In genomic region chr17:70190959-70191805, GRCh38 we compare ENCODE assay signal across 17 cellular contexts. TPM values are rescaled to one million over a fixed set of nuclear protein-coding genes. Genes with fewer than 3 reads are reported as not detected.
DNase-seq lines count a peak whose midpoint lies in the region; ATAC-seq, FAIRE-seq and TF ChIP-seq lines count a peak whose summit lies in the region.
"Had no signal": no experiment of that assay in that cellular context is flagged by ENCODE, and none has a peak within 500 bp of the region (broad histone marks: within the 10 kb centered on the region; RNA-seq: fewer than 3 reads in every experiment).

No MANE protein-coding gene starts in this region.

- no peak for TF ChIP-seq CTCF in bronchial epithelial cell (IDR thresholded peaks at IDR 0.05; ENCODE audit: insufficient read depth, low read length, severe bottlenecking)
- TF ChIP-seq CTCF in psoas muscle (IDR thresholded peaks at IDR 0.05): no peak
- no peak for TF ChIP-seq CTCF in omental fat pad (IDR thresholded peaks at IDR 0.05)

- H3K27me3 ChIP-seq in bronchial epithelial cell (ENCODE audit: control insufficient read depth, insufficient read depth, low read length): no peaks in the 10 kb centered on the region
- no peaks in the 10 kb centered on the region for H3K27me3 ChIP-seq in psoas muscle (ENCODE audit: insufficient read depth in 3 of 3, low read length in 2 of 3)
- H3K27me3 ChIP-seq: colonic mucosa had no signal

- intact Hi-C loops in psoas muscle (cut with DNase I): no loop called here

- no peaks in the 10 kb centered on the region for H3K9me3 ChIP-seq in psoas muscle
- H3K9me3 ChIP-seq: colonic mucosa had no signal

- peak overlapping the region; percentile 11 for H3K27ac ChIP-seq in psoas muscle
- H3K27ac ChIP-seq: colonic mucosa had no signal

- H3K36me3 ChIP-seq in bronchial epithelial cell (ENCODE audit: control insufficient read depth, insufficient read depth, low read length) (no peaks in the 10 kb centered on the region), psoas muscle (ENCODE audit: insufficient read depth in 1 of 2, low read depth in 1 of 2) (no peaks in the 10 kb centered on the region)
- H3K36me3 ChIP-seq: colonic mucosa had no signal

- DNase-seq in NCI-H82 (lab: John Stamatoyannopoulos, UW): peak; percentile 7
- DNase-seq in NCI-H82 treated with DMSO at 0.1 percent for 48 hours (lab: John Stamatoyannopoulos, UW; ENCODE audit: unreplicated experiment): no peak
- peak; percentile 96 for DNase-seq in NCI-H2107 treated with DMSO at 0.1 percent for 48 hours (lab: John Stamatoyannopoulos, UW; ENCODE audit: unreplicated experiment)
- DNase-seq in bronchial epithelial cell (ENCODE audit: low read depth): peak; percentile 94
- no peak for DNase-seq in psoas muscle
- DNase-seq in omental fat pad (ENCODE audit: low spot score): no peak
- no peak for DNase-seq in retina
- no peak for DNase-seq in SIG-M5 (lab: John Stamatoyannopoulos, UW)
- DNase-seq: ACHN; aorta; colonic mucosa; EL; naive thymus-derived CD4-positive, alpha-beta T cell; NCI-H1694 treated with DMSO at 0.1 percent for 48 hours; substantia nigra had no signal

- FAIRE-seq in bronchial epithelial cell (lab: Jason Lieb, UNC): peak; percentile 68
- FAIRE-seq: endothelial cell of umbilical vein had no signal

- H3K4me3 ChIP-seq in bronchial epithelial cell (ENCODE audit: low read depth, low read length): no peak overlapping the region
- H3K4me3 ChIP-seq in psoas muscle: peak overlapping the region; percentile 16
- H3K4me3 ChIP-seq: colonic mucosa had no signal

- H3K4me1 ChIP-seq in psoas muscle: peaks cover 26% of the 10 kb centered on the region
- H3K4me1 ChIP-seq: colonic mucosa had no signal

- ATAC-seq in psoas muscle (peak in 3 of 4 donors; percentile 34 to 62 (median 62)), omental fat pad (ENCODE audit: low FRiP score) (no peak)
- ATAC-seq: activated CD4-positive, CD25-positive, alpha-beta regulatory T cell treated with anti-CD3 and anti-CD28 coated beads, Interleukin-2, amount 50 U/mL, for 24 hours; naive thymus-derived CD4-positive, alpha-beta T cell had no signal

- 21 to 26% (median 22%) methylated on average over 2 of the region's 2 CpGs for WGBS in psoas muscle, 3 donors

RNA-seq across cellular contexts. Expression of gene KCNJ2, which starts 21.9 kb away (rescaled TPM):
- total RNA-seq in bronchial epithelial cell (0.51 and 1.6 TPM in 2 replicates), psoas muscle (10 to 100 TPM in 2 of 4 donors, 1 to 10 TPM in 2; 7.9 to 17.7 (median 9.9) TPM), omental fat pad (1 to 10 TPM; 1.9 to 9.5 (median 4.2) TPM)
- polyA plus RNA-seq in psoas muscle: 1 to 10 TPM in 2 of 3 donors, under 1 TPM in 1; 0.33 to 6.7 (median 2.1) TPM
- polyA plus RNA-seq: naive thymus-derived CD4-positive, alpha-beta T cell had no signal

Comparison
In these comparisons a context has a peak if more than half of its experiments do, and no peak if none do; other contexts are left out.
1. DNase-seq: peak in NCI-H82 (single experiment), NCI-H2107 treated with DMSO at 0.1 percent for 48 hours (single experiment) and bronchial epithelial cell (single experiment); none in NCI-H82 treated with DMSO at 0.1 percent for 48 hours (single experiment), psoas muscle (0 of 2), omental fat pad (single experiment), retina (single experiment) and SIG-M5 (single experiment).